In the genomic region with DNA sequence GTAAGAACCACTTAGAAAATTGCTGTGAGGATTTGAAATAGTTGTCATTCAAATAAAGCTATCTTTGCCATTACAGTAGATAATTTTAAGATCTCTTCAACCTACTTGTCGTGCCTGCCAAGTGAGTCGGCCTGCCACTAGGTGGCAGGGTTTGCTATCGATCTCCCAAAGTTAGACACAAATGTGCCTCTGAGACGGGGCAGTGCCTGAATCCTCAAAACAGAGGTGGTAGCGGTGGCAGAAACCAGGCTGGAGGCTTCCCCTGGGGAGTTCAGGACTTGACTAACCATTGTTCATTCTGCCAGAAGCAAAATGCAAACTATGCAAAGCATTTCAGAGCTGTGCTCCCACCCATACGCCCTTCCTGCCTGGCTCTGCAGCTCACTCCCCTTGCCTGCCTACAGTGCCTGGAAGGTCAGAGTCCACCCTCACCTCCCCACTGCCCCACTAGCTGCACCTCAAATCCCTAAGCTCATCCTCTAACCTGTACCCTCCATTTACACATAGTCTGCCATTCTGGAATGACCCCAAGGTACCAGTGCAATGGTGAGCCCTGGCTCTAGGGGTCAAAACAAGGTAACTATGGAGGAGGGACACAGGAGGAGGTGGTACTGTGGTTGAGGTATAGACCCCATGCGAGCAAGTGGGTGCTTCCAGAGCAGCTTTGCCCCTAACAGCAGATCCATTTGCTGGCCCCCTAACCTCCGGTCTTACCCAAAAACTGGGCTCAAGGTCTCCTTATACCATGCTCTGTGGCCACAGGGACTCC, we compare ENCODE assay signal across 8 cellular contexts.
DNase-seq lines count a peak whose midpoint lies in the region; TF ChIP-seq lines count a peak whose summit lies in the region.

No MANE protein-coding gene starts in this region.

- no peaks in the 10 kb centered on the region for H3K9me3 ChIP-seq in esophagus squamous epithelium

- H3K27me3 ChIP-seq in HL-60 (ENCODE audit: insufficient read depth, poor library complexity, severe bottlenecking), result no peaks in the 10 kb centered on the region
- no peaks in the 10 kb centered on the region for H3K27me3 ChIP-seq in esophagus squamous epithelium

- no peak overlapping the region for H3K4me3 ChIP-seq in HL-60 (replicated peaks; ENCODE audit: insufficient read depth, low read length)
- no peak overlapping the region for H3K4me3 ChIP-seq in esophagus squamous epithelium

- peaks cover 18% of the 10 kb centered on the region for H3K4me1 Mint-ChIP-seq in nephron

- peaks cover 5 to 53% (median 6%) of the 10 kb centered on the region in 3 donors for H3K4me1 ChIP-seq in esophagus squamous epithelium

- DNase-seq in Caki2 (ENCODE audit: low read depth) (peak; percentile 61), GM20000 (ENCODE audit: low spot score) (peak; percentile 83), HL-60 (ENCODE audit: low read depth in 1 of 2, low spot score in 1 of 2) (peak in 1 of 2 experiments; percentile 78), NOMO-1 treated with dmso at 0.1 percent for 144 hours (lab: John Stamatoyannopoulos, UW; ENCODE audit: unreplicated experiment) (peak; percentile 13), activated T-cell treated with anti-CD3 and anti-CD28 coated beads for 1 hour (ENCODE audit: low read depth) (peak; percentile 48), esophagus squamous epithelium (lab: John Stamatoyannopoulos, UW) (peak; percentile 21)
- DNase-seq in stimulated activated naive CD4-positive, alpha-beta T cell treated with Interleukin-2 at 50 U/mL for 16 hours (lab: John Stamatoyannopoulos, UW), result peak; percentile 58

- H3K27me3 Mint-ChIP-seq in nephron (ENCODE audit: low read depth), result no peaks in the 10 kb centered on the region

- H3K36me3 ChIP-seq in esophagus squamous epithelium, result peaks cover 0 to 64% (median 0%) of the 10 kb centered on the region in 3 donors

- H3K9me3 Mint-ChIP-seq in nephron, result no peaks in the 10 kb centered on the region

- WGBS in esophagus squamous epithelium, 2 donors, result 22 to 32% methylated on average over 6 to 7 of the region's 8 CpGs

- intact Hi-C loops in esophagus squamous epithelium (cut with DNase I), result no loop called here

- TF ChIP-seq POLR2A in esophagus squamous epithelium (IDR thresholded peaks at IDR 0.05), result no peak

- peak overlapping the region in 1 of 3 experiments; percentile 32 for H3K27ac Mint-ChIP-seq in nephron

- in situ Hi-C loops in Caki2 (cut with HindIII; ENCODE audit: low pct_unique_long_range_greater_than_20kb, low sequenced_read_pairs), result no loop called here

- H3K27ac ChIP-seq in HL-60 (replicated peaks) (no peak overlapping the region), esophagus squamous epithelium (peak overlapping the region in 1 of 4 donors; percentile 36)

- TF ChIP-seq CTCF in GM20000 (IDR thresholded peaks at IDR 0.05; ENCODE audit: extremely low read depth, missing control alignments), result peak; percentile 88
- TF ChIP-seq CTCF in HL-60 (IDR thresholded peaks at IDR 0.05; ENCODE audit: insufficient read depth, low read length), result peak; percentile 95
- TF ChIP-seq CTCF in esophagus squamous epithelium (IDR thresholded peaks at IDR 0.05), result peak; percentile 76 to 90 (median 86)
- peak; percentile 81 to 91 (median 83) for TF ChIP-seq CTCF in nephron (IDR thresholded peaks at IDR 0.05; ENCODE audit: unreplicated experiment in 3 of 3)

- no peak overlapping the region for H3K4me3 Mint-ChIP-seq in nephron

- peaks cover 5% of the 10 kb centered on the region for H3K36me3 Mint-ChIP-seq in nephron (ENCODE audit: low read depth)
